In the genomic region with DNA sequence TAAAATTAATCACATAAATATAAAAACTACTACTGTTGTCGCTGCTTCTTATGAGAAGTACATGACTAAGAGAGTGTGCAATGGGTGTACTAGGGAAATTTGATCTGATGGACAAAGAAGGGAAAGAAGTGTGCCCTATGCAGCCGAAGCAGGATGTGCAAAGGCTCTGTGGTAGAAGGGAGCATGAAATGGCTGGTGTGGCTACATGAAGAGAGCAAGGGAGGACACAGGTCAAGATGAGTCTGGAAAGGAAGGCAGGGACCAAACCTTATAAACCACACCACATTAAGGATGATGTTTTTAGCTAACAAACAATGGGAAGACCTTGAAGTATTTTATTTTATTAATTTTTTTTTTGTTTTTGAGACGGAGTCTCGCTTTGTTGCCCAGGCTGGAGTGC, we compare ENCODE assay signal across 17 cellular contexts. TPM values are rescaled to one million over a fixed set of nuclear protein-coding genes. Genes with fewer than 3 reads are reported as not detected.
DNase-seq lines count a peak whose midpoint lies in the region; ATAC-seq, FAIRE-seq and TF ChIP-seq lines count a peak whose summit lies in the region.
"Had no signal": no experiment of that assay in that cellular context is flagged by ENCODE, and none has a peak within 500 bp of the region (broad histone marks: within the 10 kb centered on the region; RNA-seq: fewer than 3 reads in every experiment).

No MANE protein-coding gene starts in this region.

- H3K27ac ChIP-seq in K562 (ENCODE audit: extremely low read depth, low read depth, low read length) (no peak overlapping the region), esophagus squamous epithelium (peak overlapping the region in 3 of 4 donors; percentile 79 to 88 (median 81))

- no peaks in the 10 kb centered on the region for H3K79me2 ChIP-seq in K562 (ENCODE audit: control insufficient read depth, insufficient read depth, low read length)

- peaks cover 6 to 8% of the 10 kb centered on the region in 2 experiments; a peak in 3 of 5 replicates for H3K4me1 ChIP-seq in K562 (replicated peaks in 1 of 2; ENCODE audit: control insufficient read depth in 2 of 2, insufficient read depth in 2 of 2, low read length in 2 of 2)
- H3K4me1 ChIP-seq in esophagus squamous epithelium, result peaks cover 5 to 46% (median 11%) of the 10 kb centered on the region in 3 donors
- H3K4me1 ChIP-seq: HAP-1 had no signal

- H3K27ac Mint-ChIP-seq in osteocyte (ENCODE audit: unreplicated experiment), result no peak overlapping the region
- H3K27ac Mint-ChIP-seq: CD4-positive, alpha-beta memory T cell had no signal

- CTCF ChIA-PET in K562 (lab: Yijun Ruan, JAX; ENCODE audit: low intra/inter-chr PET ratio), result no interaction called here

- H3K27me3 ChIP-seq in K562 (ENCODE audit: control insufficient read depth in 2 of 2, insufficient read depth in 2 of 2, low read length in 2 of 2), result peaks cover 11 to 26% of the 10 kb centered on the region in 2 experiments; a peak in 4 of 5 replicates
- no peaks in the 10 kb centered on the region for H3K27me3 ChIP-seq in esophagus squamous epithelium

- no peak overlapping the region for H3K4me3 ChIP-seq in K562
- H3K4me3 ChIP-seq in esophagus squamous epithelium, result no peak overlapping the region
- H3K4me3 ChIP-seq: HAP-1 had no signal

- no peak overlapping the region for H2AFZ ChIP-seq in K562 (ENCODE audit: low read depth, low read length)

- TF ChIP-seq POLR2A in K562 (conservative IDR thresholded peaks at IDR 0.05) (no peak), esophagus squamous epithelium (IDR thresholded peaks at IDR 0.05) (no peak)

- FAIRE-seq in K562 (lab: Jason Lieb, UNC), result no peak
- FAIRE-seq: G401.6, GM12892, H54 had no signal

- H3K9me3 ChIP-seq in K562 (replicated peaks; ENCODE audit: control insufficient read depth, insufficient read depth, low read depth, low read length) (no peaks in the 10 kb centered on the region), esophagus squamous epithelium (no peaks in the 10 kb centered on the region)
- H3K9me3 ChIP-seq: HAP-1 had no signal

- H3K4me2 ChIP-seq in K562 (ENCODE audit: insufficient read depth, low read length), result no peak overlapping the region

- peaks cover 56% of the 10 kb centered on the region for H3K27me3 Mint-ChIP-seq in osteocyte (ENCODE audit: unreplicated experiment)

- H4K20me1 ChIP-seq in K562 (replicated peaks; ENCODE audit: control insufficient read depth, insufficient read depth, low read length), result no peaks in the 10 kb centered on the region

- no peak for TF ChIP-seq RAD21 in K562 (CRISPR knock-in tag; conservative IDR thresholded peaks at IDR 0.05 in 1 of 2, IDR thresholded peaks at IDR 0.05 in 1 of 2)

- intact Hi-C loops in K562 (cut with micrococcal nuclease) (loop anchor here (10.0 kb wide), 1 partner anchor 464 kb away; no protein-coding TSS in a partner anchor), esophagus squamous epithelium (cut with DNase I) (no loop called here)

- DNase-seq in K562 (ENCODE audit: extremely low read depth in 1 of 4, low spot score in 3 of 4) (no peak), esophagus squamous epithelium (lab: John Stamatoyannopoulos, UW) (no peak), osteocyte (ENCODE audit: extremely low spot score, unreplicated experiment) (peak; percentile 13), NCI-H1092 (lab: John Stamatoyannopoulos, UW) (no peak), NCI-H69 (lab: John Stamatoyannopoulos, UW) (no peak)
- DNase-seq: C1 segment of cervical spinal cord; Calu3; CD4-positive, alpha-beta memory T cell; COR-L47; DND-41; GOT3 had no signal

- no peaks in the 10 kb centered on the region for H3K9me3 Mint-ChIP-seq in osteocyte (ENCODE audit: unreplicated experiment)
- H3K9me3 Mint-ChIP-seq: CD4-positive, alpha-beta memory T cell had no signal

- 19% methylated on average over 4 of the region's 4 CpGs for WGBS in K562 (ENCODE audit: insufficient coverage, low coverage, missing lambda C conversion rate)
- WGBS in esophagus squamous epithelium, 2 donors, result 79 to 91% methylated on average over 4 of the region's 4 CpGs

- peaks cover 2% of the 10 kb centered on the region for H3K9me1 ChIP-seq in K562 (ENCODE audit: control insufficient read depth, insufficient read depth, low read length)

- BruUV-seq in K562 (replicated peaks; lab: Mats Ljungman, UMichigan), result no TSS peak

- no peaks in the 10 kb centered on the region for H3K36me3 ChIP-seq in K562 (ENCODE audit: control insufficient read depth, insufficient read depth, low read length)
- peaks cover 0 to 50% (median 7%) of the 10 kb centered on the region in 3 donors for H3K36me3 ChIP-seq in esophagus squamous epithelium
- H3K36me3 ChIP-seq: HAP-1 had no signal

- ATAC-seq in K562 (no peak), HG02852 (IDR thresholded peaks at IDR 0.05; ENCODE audit: unreplicated experiment) (no peak)

- TF ChIP-seq EP300 in K562 (IDR thresholded peaks at IDR 0.05; ENCODE audit: low read length), result no peak

- H3K4me3 Mint-ChIP-seq in osteocyte (ENCODE audit: unreplicated experiment), result no peak overlapping the region
- H3K4me3 Mint-ChIP-seq: CD4-positive, alpha-beta memory T cell had no signal

- POLR2A ChIA-PET in K562 (lab: Yijun Ruan, JAX), result interaction anchor here (0.7 kb wide), 1 partner anchor 444 kb away, joined by 3 read pairs; no protein-coding TSS in a partner anchor

- no peaks in the 10 kb centered on the region for H3K4me1 Mint-ChIP-seq in osteocyte (ENCODE audit: unreplicated experiment)

- TF ChIP-seq CTCF in K562 (IDR thresholded peaks at IDR 0.05 in 2 of 3, conservative IDR thresholded peaks at IDR 0.05 in 1 of 3; ENCODE audit: insufficient read depth in 2 of 3, low read depth in 1 of 3, low read length in 3 of 3) (no peak), esophagus squamous epithelium (IDR thresholded peaks at IDR 0.05) (no peak), osteocyte (IDR thresholded peaks at IDR 0.05) (no peak)

- H3K36me3 Mint-ChIP-seq in osteocyte (ENCODE audit: unreplicated experiment), result peaks cover 1% of the 10 kb centered on the region
- H3K36me3 Mint-ChIP-seq: CD4-positive, alpha-beta memory T cell had no signal

- in situ Hi-C loops in K562 (cut with MboI), result loop anchor here (5.0 kb wide), 1 partner anchor 366 kb away; no protein-coding TSS in a partner anchor

- H3K9ac ChIP-seq in K562 (ENCODE audit: insufficient read depth in 1 of 2, low read depth in 2 of 2, low read length in 2 of 2), result no peak overlapping the region

TF ChIP-seq in K562, 482 proteins besides CTCF, POLR2A, EP300 and RAD21:
- TF ChIP-seq NFE2 (IDR thresholded peaks at IDR 0.05; ENCODE audit: low read depth) (no peak), TARDBP (IDR thresholded peaks at IDR 0.05) (no peak), FOSL1 (tag; conservative IDR thresholded peaks at IDR 0.05) (no peak), SRSF7 (optimal IDR thresholded peaks at IDR 0.05; ENCODE audit: low read depth, low read length) (no peak), RBM25 (IDR thresholded peaks at IDR 0.05; ENCODE audit: low read depth, low read length, severe bottlenecking) (peak; percentile 69), FUS (optimal IDR thresholded peaks at IDR 0.05; ENCODE audit: low read depth, low read length) (no peak), XRCC4 (IDR thresholded peaks at IDR 0.05; ENCODE audit: extremely low read depth, insufficient read depth, insufficient read length) (no peak), RFX7 (CRISPR knock-in tag; IDR thresholded peaks at IDR 0.05) (no peak)

RNA-seq across cellular contexts. Expression of a gene that starts 20.0 kb away (rescaled TPM):
- total RNA-seq in K562 (2011; cell fraction: chromatin; rRNA removed; ENCODE audit: low replicate concordance), result not detected in 2 replicates
- total RNA-seq in K562 (2011; cell fraction: nucleolus; rRNA removed), result not detected in 2 replicates
- total RNA-seq in K562 (2011; cell fraction: nucleoplasm; rRNA removed), result not detected in 2 replicates
- total RNA-seq in K562 (2014; rRNA removed) (not detected in 2 replicates), K562 (2014; rRNA removed; fragmentation: Illumina TruSeq; extraction: Trizol) (not detected in 2 replicates), K562 (2015; rRNA removed; fragmentation: Illumina TruSeq; extraction: Trizol) (not detected in 2 replicates), K562 (2021) (not detected in 2 replicates), esophagus squamous epithelium (10 to 100 TPM; 12.0 to 22.7 (median 19.6) TPM), osteocyte (not detected in 2 replicates)
- polyA plus RNA-seq in K562 (2011; rRNA removed) (not detected in 2 replicates), K562 (2014; fragmentation: Illumina TruSeq; extraction: Trizol) (not detected in 2 replicates), K562 (2014; fragmentation: Nextera tagmentation; extraction: Ambion mirVana) (not detected), K562 (2014; rRNA removed) (not detected in 2 replicates)
- not detected in 2 replicates for polyA plus RNA-seq in K562 (2011; cell fraction: cytosol; rRNA removed)
- not detected in 2 replicates for polyA plus RNA-seq in K562 (2011; cell fraction: nucleus; rRNA removed)
- 0.12 TPM in 1 of 2 replicates, not detected in the other for polyA plus RNA-seq in K562 (2012)
- polyA minus RNA-seq in K562 (2011; rRNA and poly(A)+ RNA removed), result not detected in 2 replicates
- polyA minus RNA-seq in K562 (2011; cell fraction: cytosol; rRNA and poly(A)+ RNA removed), result not detected in 2 replicates
- not detected in 2 replicates for polyA minus RNA-seq in K562 (2011; cell fraction: nucleus; rRNA and poly(A)+ RNA removed)
- total RNA-seq: A172; CD4-positive, alpha-beta memory T cell had no signal
- polyA plus RNA-seq: CD4-positive, alpha-beta memory T cell had no signal

Comparison
In these comparisons a context has a peak if more than half of its experiments do, and no peak if none do; other contexts are left out.
1. RNA of a gene that starts 20.0 kb away (total RNA-seq): 12.0 to 22.7 TPM in esophagus squamous epithelium; not detected in osteocyte and not detected in K562; every median in the first group is over 10 times any median in the second.